Comparison of ENCODE assay signal across 1 cellular context in the genomic region with DNA sequence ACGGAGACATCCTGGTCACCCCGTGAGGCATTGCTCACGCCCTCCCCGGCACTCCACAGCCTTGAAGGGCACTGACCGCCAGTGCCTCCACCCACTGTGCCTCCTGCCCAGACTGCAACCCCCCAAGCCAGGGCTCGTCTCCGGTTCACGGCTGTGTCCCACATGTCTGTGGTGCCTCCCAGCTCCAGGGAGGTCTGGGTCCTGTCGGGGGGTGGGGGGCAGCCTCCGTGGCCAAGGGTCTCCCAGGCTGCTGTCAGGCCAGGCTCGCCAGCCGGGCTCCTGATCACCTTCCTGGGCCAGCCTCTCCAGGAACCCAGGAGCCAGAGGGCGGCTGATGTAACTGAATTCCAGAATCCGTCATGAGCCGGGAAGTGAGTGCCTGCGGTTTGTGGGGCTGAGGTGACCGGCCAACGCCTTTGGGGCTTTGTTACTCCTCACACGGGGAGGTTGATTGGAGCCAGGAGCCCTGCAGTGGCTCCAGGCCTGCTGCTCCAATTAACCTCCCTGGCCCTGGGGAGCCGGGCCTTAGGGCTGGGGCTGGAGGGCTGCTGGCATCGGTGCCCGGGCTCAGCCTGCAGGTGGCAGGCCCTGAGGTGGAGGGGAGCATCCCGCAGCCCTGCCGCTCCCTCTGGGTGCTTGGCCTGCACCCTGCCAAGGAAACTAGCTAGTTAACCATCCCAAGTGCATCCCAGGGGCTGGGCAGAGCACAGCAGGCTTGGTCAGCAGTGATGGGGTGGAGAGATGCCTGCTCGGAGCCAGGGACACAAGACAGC.
TF ChIP-seq lines count a peak whose summit lies in the region.

No MANE protein-coding gene starts in this region.

TF ChIP-seq in IMR-90, 13 proteins besides CTCF, POLR2A, EP300 and RAD21:
- no peak for TF ChIP-seq FOS (IDR thresholded peaks at IDR 0.05; ENCODE audit: low read depth, low read length)
- 0 out of 2 replicates have a peak, but pooled peaks have one; percentile 18 for TF ChIP-seq CEBPB (IDR thresholded peaks at IDR 0.05; ENCODE audit: low read depth, low read length)
- no peak for TF ChIP-seq MAZ (IDR thresholded peaks at IDR 0.05; ENCODE audit: borderline replicate concordance, low read depth, low read length)
